3 cellular contexts compared by ENCODE assay signal in the genomic region with DNA sequence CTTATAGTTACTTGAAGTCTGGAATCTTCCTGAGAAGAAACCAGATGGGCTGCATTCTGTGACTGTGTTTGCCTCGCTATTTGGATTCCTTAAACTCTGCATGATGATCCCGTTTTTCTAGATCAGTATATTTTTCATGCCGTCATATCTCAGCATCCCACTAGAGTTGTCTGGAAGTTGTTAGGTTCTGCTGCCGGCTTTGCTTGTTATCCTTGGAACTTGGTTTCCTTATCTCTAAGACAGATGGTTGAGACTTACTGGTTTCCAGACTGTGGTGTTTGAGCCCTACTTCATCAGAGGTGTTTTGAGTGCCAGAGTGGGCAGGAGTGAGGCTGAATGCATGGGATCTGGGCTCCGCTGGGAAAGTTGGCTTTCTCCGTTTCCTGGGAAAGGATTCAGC.
TF ChIP-seq lines count a peak whose summit lies in the region.

No MANE protein-coding gene starts in this region.

TF ChIP-seq in GM23338, 12 proteins besides CTCF, POLR2A, EP300 and RAD21:
- TF ChIP-seq ZNF114 (CRISPR knock-in tag; IDR thresholded peaks at IDR 0.05), result no peak
- no peak for TF ChIP-seq NANOG (IDR thresholded peaks at IDR 0.05; ENCODE audit: borderline replicate concordance)
- TF ChIP-seq JUNB (IDR thresholded peaks at IDR 0.05; ENCODE audit: unreplicated experiment), result no peak
- TF ChIP-seq, protein P1, sequence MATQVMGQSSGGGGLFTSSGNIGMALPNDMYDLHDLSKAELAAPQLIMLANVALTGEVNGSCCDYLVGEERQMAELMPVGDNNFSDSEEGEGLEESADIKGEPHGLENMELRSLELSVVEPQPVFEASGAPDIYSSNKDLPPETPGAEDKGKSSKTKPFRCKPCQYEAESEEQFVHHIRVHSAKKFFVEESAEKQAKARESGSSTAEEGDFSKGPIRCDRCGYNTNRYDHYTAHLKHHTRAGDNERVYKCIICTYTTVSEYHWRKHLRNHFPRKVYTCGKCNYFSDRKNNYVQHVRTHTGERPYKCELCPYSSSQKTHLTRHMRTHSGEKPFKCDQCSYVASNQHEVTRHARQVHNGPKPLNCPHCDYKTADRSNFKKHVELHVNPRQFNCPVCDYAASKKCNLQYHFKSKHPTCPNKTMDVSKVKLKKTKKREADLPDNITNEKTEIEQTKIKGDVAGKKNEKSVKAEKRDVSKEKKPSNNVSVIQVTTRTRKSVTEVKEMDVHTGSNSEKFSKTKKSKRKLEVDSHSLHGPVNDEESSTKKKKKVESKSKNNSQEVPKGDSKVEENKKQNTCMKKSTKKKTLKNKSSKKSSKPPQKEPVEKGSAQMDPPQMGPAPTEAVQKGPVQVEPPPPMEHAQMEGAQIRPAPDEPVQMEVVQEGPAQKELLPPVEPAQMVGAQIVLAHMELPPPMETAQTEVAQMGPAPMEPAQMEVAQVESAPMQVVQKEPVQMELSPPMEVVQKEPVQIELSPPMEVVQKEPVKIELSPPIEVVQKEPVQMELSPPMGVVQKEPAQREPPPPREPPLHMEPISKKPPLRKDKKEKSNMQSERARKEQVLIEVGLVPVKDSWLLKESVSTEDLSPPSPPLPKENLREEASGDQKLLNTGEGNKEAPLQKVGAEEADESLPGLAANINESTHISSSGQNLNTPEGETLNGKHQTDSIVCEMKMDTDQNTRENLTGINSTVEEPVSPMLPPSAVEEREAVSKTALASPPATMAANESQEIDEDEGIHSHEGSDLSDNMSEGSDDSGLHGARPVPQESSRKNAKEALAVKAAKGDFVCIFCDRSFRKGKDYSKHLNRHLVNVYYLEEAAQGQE (IDR thresholded peaks at IDR 0.05; ENCODE audit: unreplicated experiment), result no peak
- TF ChIP-seq CREB1 (CRISPR knock-in tag; IDR thresholded peaks at IDR 0.05; ENCODE audit: low read depth), result no peak
- TF ChIP-seq, protein P2, sequence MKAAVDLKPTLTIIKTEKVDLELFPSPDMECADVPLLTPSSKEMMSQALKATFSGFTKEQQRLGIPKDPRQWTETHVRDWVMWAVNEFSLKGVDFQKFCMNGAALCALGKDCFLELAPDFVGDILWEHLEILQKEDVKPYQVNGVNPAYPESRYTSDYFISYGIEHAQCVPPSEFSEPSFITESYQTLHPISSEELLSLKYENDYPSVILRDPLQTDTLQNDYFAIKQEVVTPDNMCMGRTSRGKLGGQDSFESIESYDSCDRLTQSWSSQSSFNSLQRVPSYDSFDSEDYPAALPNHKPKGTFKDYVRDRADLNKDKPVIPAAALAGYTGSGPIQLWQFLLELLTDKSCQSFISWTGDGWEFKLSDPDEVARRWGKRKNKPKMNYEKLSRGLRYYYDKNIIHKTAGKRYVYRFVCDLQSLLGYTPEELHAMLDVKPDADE (IDR thresholded peaks at IDR 0.05), result no peak
- no peak for TF ChIP-seq STAT1 (IDR thresholded peaks at IDR 0.05; ENCODE audit: unreplicated experiment)
TF ChIP-seq in GM23338: peak in this region for 0.

TF ChIP-seq in WTC11, 78 proteins besides CTCF, POLR2A, EP300 and RAD21:
- TF ChIP-seq, protein P3, sequence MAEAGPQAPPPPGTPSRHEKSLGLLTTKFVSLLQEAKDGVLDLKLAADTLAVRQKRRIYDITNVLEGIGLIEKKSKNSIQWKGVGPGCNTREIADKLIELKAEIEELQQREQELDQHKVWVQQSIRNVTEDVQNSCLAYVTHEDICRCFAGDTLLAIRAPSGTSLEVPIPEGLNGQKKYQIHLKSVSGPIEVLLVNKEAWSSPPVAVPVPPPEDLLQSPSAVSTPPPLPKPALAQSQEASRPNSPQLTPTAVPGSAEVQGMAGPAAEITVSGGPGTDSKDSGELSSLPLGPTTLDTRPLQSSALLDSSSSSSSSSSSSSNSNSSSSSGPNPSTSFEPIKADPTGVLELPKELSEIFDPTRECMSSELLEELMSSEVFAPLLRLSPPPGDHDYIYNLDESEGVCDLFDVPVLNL (CRISPR knock-in tag; IDR thresholded peaks at IDR 0.05; ENCODE audit: borderline replicate concordance, low read depth), result no peak
- TF ChIP-seq ETV6 (CRISPR knock-in tag; IDR thresholded peaks at IDR 0.05) (no peak), ZNF416 (CRISPR knock-in tag; IDR thresholded peaks at IDR 0.05) (no peak), CBFB (CRISPR knock-in tag; IDR thresholded peaks at IDR 0.05; ENCODE audit: low read depth) (no peak), NFE2L1 (CRISPR knock-in tag; IDR thresholded peaks at IDR 0.05) (no peak), IRF2 (CRISPR knock-in tag; IDR thresholded peaks at IDR 0.05; ENCODE audit: borderline replicate concordance, low read depth) (no peak), ZNF219 (CRISPR knock-in tag; IDR thresholded peaks at IDR 0.05; ENCODE audit: borderline replicate concordance) (no peak), ESRRA (CRISPR knock-in tag; IDR thresholded peaks at IDR 0.05; ENCODE audit: borderline replicate concordance) (no peak), CREM (CRISPR knock-in tag; IDR thresholded peaks at IDR 0.05) (no peak), SP1 (CRISPR knock-in tag; conservative IDR thresholded peaks at IDR 0.05) (no peak), PRRX2 (CRISPR knock-in tag; IDR thresholded peaks at IDR 0.05) (no peak), GABPB1 (CRISPR knock-in tag; IDR thresholded peaks at IDR 0.05) (no peak), TCF7 (CRISPR knock-in tag; IDR thresholded peaks at IDR 0.05; ENCODE audit: low read depth) (no peak), RORB (CRISPR knock-in tag; IDR thresholded peaks at IDR 0.05) (no peak), TEAD4 (CRISPR knock-in tag; IDR thresholded peaks at IDR 0.05) (no peak)
- TF ChIP-seq, protein P4, sequence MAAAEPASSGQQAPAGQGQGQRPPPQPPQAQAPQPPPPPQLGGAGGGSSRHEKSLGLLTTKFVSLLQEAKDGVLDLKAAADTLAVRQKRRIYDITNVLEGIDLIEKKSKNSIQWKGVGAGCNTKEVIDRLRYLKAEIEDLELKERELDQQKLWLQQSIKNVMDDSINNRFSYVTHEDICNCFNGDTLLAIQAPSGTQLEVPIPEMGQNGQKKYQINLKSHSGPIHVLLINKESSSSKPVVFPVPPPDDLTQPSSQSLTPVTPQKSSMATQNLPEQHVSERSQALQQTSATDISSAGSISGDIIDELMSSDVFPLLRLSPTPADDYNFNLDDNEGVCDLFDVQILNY (CRISPR knock-in tag; IDR thresholded peaks at IDR 0.05), result no peak
- TF ChIP-seq, protein P5, sequence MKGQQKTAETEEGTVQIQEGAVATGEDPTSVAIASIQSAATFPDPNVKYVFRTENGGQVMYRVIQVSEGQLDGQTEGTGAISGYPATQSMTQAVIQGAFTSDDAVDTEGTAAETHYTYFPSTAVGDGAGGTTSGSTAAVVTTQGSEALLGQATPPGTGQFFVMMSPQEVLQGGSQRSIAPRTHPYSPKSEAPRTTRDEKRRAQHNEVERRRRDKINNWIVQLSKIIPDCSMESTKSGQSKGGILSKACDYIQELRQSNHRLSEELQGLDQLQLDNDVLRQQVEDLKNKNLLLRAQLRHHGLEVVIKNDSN (CRISPR knock-in tag; IDR thresholded peaks at IDR 0.05), result no peak
- TF ChIP-seq, protein P6, sequence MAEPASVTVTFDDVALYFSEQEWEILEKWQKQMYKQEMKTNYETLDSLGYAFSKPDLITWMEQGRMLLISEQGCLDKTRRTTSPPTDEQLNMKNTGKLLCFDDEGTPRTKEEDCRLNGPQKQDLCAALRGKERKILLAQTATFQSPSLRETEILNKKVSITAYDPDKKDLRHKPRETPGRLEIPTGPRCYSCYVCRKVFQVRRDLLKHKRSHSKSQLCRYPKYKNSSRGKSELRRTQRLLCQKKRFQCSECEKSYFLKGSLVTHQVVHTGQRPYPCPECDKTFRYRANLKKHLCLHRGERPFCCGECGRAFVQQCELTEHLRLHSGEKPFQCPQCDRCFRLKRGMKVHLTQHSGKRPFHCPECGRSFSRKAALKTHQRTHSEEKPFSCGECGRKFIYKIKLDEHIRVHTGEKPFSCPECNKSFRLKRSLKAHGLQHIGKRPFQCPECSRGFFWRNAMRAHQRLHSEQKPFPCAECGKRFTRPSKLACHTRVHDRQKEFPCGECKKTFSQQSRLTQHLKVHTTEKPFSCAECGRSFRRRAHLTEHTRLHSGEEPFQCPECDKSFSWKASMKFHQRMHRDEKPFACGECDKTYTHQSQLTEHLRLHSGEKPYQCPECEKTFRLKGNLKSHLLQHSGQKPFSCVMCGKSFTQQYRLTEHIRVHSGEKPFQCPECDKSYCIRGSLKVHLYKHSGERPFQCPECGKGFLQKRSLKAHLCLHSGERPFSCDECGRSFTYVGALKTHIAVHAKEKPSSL (CRISPR knock-in tag; conservative IDR thresholded peaks at IDR 0.05), result no peak
TF ChIP-seq in WTC11: peak in this region for 0.

TF ChIP-seq in H1, 55 proteins besides CTCF, POLR2A, EP300 and RAD21:
- TF ChIP-seq, protein P7, sequence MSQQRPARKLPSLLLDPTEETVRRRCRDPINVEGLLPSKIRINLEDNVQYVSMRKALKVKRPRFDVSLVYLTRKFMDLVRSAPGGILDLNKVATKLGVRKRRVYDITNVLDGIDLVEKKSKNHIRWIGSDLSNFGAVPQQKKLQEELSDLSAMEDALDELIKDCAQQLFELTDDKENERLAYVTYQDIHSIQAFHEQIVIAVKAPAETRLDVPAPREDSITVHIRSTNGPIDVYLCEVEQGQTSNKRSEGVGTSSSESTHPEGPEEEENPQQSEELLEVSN (IDR thresholded peaks at IDR 0.05), result no peak
- no peak for TF ChIP-seq BRCA1 (IDR thresholded peaks at IDR 0.05; ENCODE audit: low read depth, low read length)
- TF ChIP-seq TAF1 (IDR thresholded peaks at IDR 0.05; ENCODE audit: low read depth, low read length), result no peak
- TF ChIP-seq KDM4A (IDR thresholded peaks at IDR 0.05; ENCODE audit: low read depth, low read length, severe bottlenecking), result no peak
- TF ChIP-seq RXRA (IDR thresholded peaks at IDR 0.05; ENCODE audit: insufficient read depth, low read depth, low read length), result no peak
- TF ChIP-seq, protein P8, sequence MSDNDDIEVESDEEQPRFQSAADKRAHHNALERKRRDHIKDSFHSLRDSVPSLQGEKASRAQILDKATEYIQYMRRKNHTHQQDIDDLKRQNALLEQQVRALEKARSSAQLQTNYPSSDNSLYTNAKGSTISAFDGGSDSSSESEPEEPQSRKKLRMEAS (IDR thresholded peaks at IDR 0.05), result no peak
- TF ChIP-seq CEBPB (IDR thresholded peaks at IDR 0.05; ENCODE audit: low read depth, low read length), result no peak
- TF ChIP-seq, protein P9, sequence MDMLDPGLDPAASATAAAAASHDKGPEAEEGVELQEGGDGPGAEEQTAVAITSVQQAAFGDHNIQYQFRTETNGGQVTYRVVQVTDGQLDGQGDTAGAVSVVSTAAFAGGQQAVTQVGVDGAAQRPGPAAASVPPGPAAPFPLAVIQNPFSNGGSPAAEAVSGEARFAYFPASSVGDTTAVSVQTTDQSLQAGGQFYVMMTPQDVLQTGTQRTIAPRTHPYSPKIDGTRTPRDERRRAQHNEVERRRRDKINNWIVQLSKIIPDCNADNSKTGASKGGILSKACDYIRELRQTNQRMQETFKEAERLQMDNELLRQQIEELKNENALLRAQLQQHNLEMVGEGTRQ (IDR thresholded peaks at IDR 0.05; ENCODE audit: low read length), result no peak
- TF ChIP-seq SAP30 (IDR thresholded peaks at IDR 0.05; ENCODE audit: insufficient read depth, insufficient replicate concordance, low read length), result no peak
- no peak for TF ChIP-seq SIN3A (conservative IDR thresholded peaks at IDR 0.05 in 1 of 2, IDR thresholded peaks at IDR 0.05 in 1 of 2; ENCODE audit: low read depth in 1 of 2, low read length in 2 of 2)
- no peak for TF ChIP-seq FOSL1 (IDR thresholded peaks at IDR 0.05; ENCODE audit: insufficient read depth, low read depth, low read length)
- TF ChIP-seq KDM1A (IDR thresholded peaks at IDR 0.05; ENCODE audit: borderline replicate concordance, low read length), result no peak
- TF ChIP-seq YY1 (IDR thresholded peaks at IDR 0.05; ENCODE audit: low read depth, low read length), result no peak
- no peak for TF ChIP-seq ZNF274 (IDR thresholded peaks at IDR 0.05; ENCODE audit: borderline replicate concordance, extremely low read depth, low read length)
- TF ChIP-seq CHD2 (IDR thresholded peaks at IDR 0.05; ENCODE audit: low read length), result no peak
- no peak for TF ChIP-seq CBX5 (IDR thresholded peaks at IDR 0.05; ENCODE audit: low read depth, low read length)
- no peak for TF ChIP-seq BACH1 (IDR thresholded peaks at IDR 0.05; ENCODE audit: low read length)
